12 cellular contexts compared by ENCODE assay signal in genomic region chr2:88855620-88856408, GRCh38.
A peak's percentile ranks its signal among the peaks of the same experiment; 100 is the strongest.
DNase-seq lines count a peak whose midpoint lies in the region; ATAC-seq and TF ChIP-seq lines count a peak whose summit lies in the region.
"Had no signal": no experiment of that assay in that cellular context is flagged by ENCODE, and none has a peak within 500 bp of the region (broad histone marks: within the 10 kb centered on the region; RNA-seq: fewer than 3 reads in every experiment).

No MANE protein-coding gene starts in this region.

- H3K27me3 ChIP-seq in hepatocyte, result no peaks in the 10 kb centered on the region
- H3K27me3 ChIP-seq in testis, result no peaks in the 10 kb centered on the region

- peak overlapping the region; percentile 99 for H3K27ac Mint-ChIP-seq in stimulated activated naive B cell treated with anti-CD40 and anti-IgM and Interleukin-4, amounts not matched to agents 10 μg/mL and 1 μg/mL and 100 μg/mL, for 72 hours
- H3K27ac Mint-ChIP-seq: effector memory CD8-positive, alpha-beta T cell had no signal

- no peak for DNase-seq in stimulated activated naive B cell treated with anti-CD40 and anti-IgM and Interleukin-4, amounts not matched to agents 10 μg/mL and 1 μg/mL and 100 μg/mL, for 72 hours
- DNase-seq in hepatocyte (ENCODE audit: low spot score) (no peak), testis (no peak), Right ventricle myocardium superior (no peak)
- DNase-seq: effector memory CD8-positive, alpha-beta T cell; head of caudate nucleus; KG1; NCI-H2029 treated with DMSO at 0.1 percent for 48 hours had no signal

- no peaks in the 10 kb centered on the region for H3K36me3 ChIP-seq in hepatocyte (replicated peaks; ENCODE audit: insufficient read depth, low read depth)
- H3K36me3 ChIP-seq in testis (ENCODE audit: low read depth, missing control alignments), result no peaks in the 10 kb centered on the region

- WGBS in hepatocyte (ENCODE audit: low lambda C conversion rate, missing lambda C conversion rate), result 11% methylated on average over 3 of the region's 3 CpGs
- 71 to 76% methylated on average over 3 of the region's 3 CpGs for WGBS in testis, 2 donors

- no peaks in the 10 kb centered on the region for H3K79me2 ChIP-seq in hepatocyte

- H3K4me1 ChIP-seq in hepatocyte (ENCODE audit: insufficient read depth), result no peaks in the 10 kb centered on the region
- H3K4me1 ChIP-seq in testis, result no peaks in the 10 kb centered on the region

- H2AFZ ChIP-seq in hepatocyte, result no peak overlapping the region

- intact Hi-C loops in testis (cut with DNase I; ENCODE audit: low total_unique reads), result no loop called here
- intact Hi-C loops in Right ventricle myocardium superior (cut with DNase I), result no loop called here

- H3K9me3 ChIP-seq in hepatocyte (ENCODE audit: low read depth) (no peaks in the 10 kb centered on the region), testis (no peaks in the 10 kb centered on the region)

- peak overlapping the region; percentile 89 to 94 for H3K4me3 Mint-ChIP-seq in stimulated activated naive B cell treated with anti-CD40 and anti-IgM and Interleukin-4, amounts not matched to agents 10 μg/mL and 1 μg/mL and 100 μg/mL, for 72 hours
- H3K4me3 Mint-ChIP-seq: effector memory CD8-positive, alpha-beta T cell had no signal

- peaks cover 0 to 5% of the 10 kb centered on the region in 2 donors for H3K9me3 Mint-ChIP-seq in stimulated activated naive B cell treated with anti-CD40 and anti-IgM and Interleukin-4, amounts not matched to agents 10 μg/mL and 1 μg/mL and 100 μg/mL, for 72 hours
- H3K9me3 Mint-ChIP-seq: effector memory CD8-positive, alpha-beta T cell had no signal

- H3K9me2 ChIP-seq in hepatocyte (replicated peaks; ENCODE audit: insufficient read depth), result no peaks in the 10 kb centered on the region

- H3K36me3 Mint-ChIP-seq in stimulated activated naive B cell treated with anti-CD40 and anti-IgM and Interleukin-4, amounts not matched to agents 10 μg/mL and 1 μg/mL and 100 μg/mL, for 72 hours, result peaks cover 43 to 44% of the 10 kb centered on the region in 2 donors

- no peaks in the 10 kb centered on the region for H4K20me1 ChIP-seq in hepatocyte (ENCODE audit: insufficient read depth, poor library complexity, severe bottlenecking)

- TF ChIP-seq CTCF in hepatocyte (IDR thresholded peaks at IDR 0.05; ENCODE audit: poor library complexity) (no peak), testis (IDR thresholded peaks at IDR 0.05) (no peak)

- H3K4me1 Mint-ChIP-seq in stimulated activated naive B cell treated with anti-CD40 and anti-IgM and Interleukin-4, amounts not matched to agents 10 μg/mL and 1 μg/mL and 100 μg/mL, for 72 hours, result peaks cover 53 to 74% of the 10 kb centered on the region in 2 donors

- TF ChIP-seq POLR2A in GM19099 (IDR thresholded peaks at IDR 0.05; ENCODE audit: extremely low read depth, insufficient read length, low read depth), result peak; percentile 70
- TF ChIP-seq POLR2A in testis (IDR thresholded peaks at IDR 0.05), result no peak

- peak; percentile 31 for ATAC-seq in HG02571 (IDR thresholded peaks at IDR 0.05; ENCODE audit: unreplicated experiment)
- peak; percentile 32 for ATAC-seq in HG03457 (IDR thresholded peaks at IDR 0.05; ENCODE audit: unreplicated experiment)
- ATAC-seq in stimulated activated naive B cell treated with anti-CD40 and anti-IgM and Interleukin-4, amounts not matched to agents 10 μg/mL and 1 μg/mL and 100 μg/mL, for 72 hours (replicated peaks), result peak; percentile 55 to 62
- ATAC-seq in Right ventricle myocardium superior (ENCODE audit: poor library complexity), result no peak
- ATAC-seq: effector memory CD8-positive, alpha-beta T cell; Panc1 had no signal

- H3K4me3 ChIP-seq in hepatocyte, result no peak overlapping the region
- H3K4me3 ChIP-seq in testis, result no peak overlapping the region

- H3K27me3 Mint-ChIP-seq in stimulated activated naive B cell treated with anti-CD40 and anti-IgM and Interleukin-4, amounts not matched to agents 10 μg/mL and 1 μg/mL and 100 μg/mL, for 72 hours, result peaks cover 0 to 2% of the 10 kb centered on the region in 2 donors

- no peak overlapping the region for H3K4me2 ChIP-seq in hepatocyte

- H3K27ac ChIP-seq in hepatocyte (no peak overlapping the region), testis (no peak overlapping the region)
